1 cellular context compared by ENCODE assay signal in the genomic region with DNA sequence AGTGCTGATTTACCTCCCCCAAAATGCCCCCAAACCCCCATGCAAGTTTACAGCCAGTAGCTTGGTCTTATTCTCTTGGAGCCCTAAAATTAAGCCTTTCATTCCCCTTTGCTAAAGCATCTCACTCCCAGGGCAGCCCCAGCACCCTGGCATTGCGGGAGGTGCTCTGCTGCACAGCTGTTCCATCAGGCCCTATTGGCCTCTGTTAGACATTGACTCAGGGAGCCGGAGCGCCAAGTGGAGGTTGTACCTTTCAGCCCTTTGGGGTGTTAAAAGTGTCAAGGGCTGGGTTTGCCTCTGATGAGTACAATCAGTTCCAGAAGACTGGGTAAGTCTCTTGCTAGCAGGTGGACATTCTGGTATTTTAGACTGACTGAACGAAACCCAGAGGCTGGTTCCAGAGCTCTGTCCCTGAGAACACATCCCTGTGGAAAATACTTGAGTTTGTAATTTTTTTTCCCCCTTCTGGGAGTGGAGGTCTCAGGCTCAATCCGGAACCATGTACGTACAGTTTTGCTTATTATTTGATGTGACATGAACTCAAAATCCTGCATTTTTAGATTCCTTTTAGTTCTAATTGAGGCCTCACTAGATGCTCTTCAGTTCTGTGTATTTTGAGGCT.
TF ChIP-seq lines count a peak whose summit lies in the region.

No MANE protein-coding gene starts in this region.

TF ChIP-seq in WTC11, 78 proteins besides CTCF, POLR2A, EP300 and RAD21 (continued from another document):
- TF ChIP-seq OVOL2 (CRISPR knock-in tag; IDR thresholded peaks at IDR 0.05; ENCODE audit: borderline replicate concordance) (no peak), ESRRA (CRISPR knock-in tag; IDR thresholded peaks at IDR 0.05; ENCODE audit: borderline replicate concordance) (no peak), ZNF423 (CRISPR knock-in tag; IDR thresholded peaks at IDR 0.05) (no peak), TEAD1 (CRISPR knock-in tag; IDR thresholded peaks at IDR 0.05) (no peak), FOXP1 (CRISPR knock-in tag; IDR thresholded peaks at IDR 0.05; ENCODE audit: borderline replicate concordance) (no peak)
- TF ChIP-seq, protein P1, sequence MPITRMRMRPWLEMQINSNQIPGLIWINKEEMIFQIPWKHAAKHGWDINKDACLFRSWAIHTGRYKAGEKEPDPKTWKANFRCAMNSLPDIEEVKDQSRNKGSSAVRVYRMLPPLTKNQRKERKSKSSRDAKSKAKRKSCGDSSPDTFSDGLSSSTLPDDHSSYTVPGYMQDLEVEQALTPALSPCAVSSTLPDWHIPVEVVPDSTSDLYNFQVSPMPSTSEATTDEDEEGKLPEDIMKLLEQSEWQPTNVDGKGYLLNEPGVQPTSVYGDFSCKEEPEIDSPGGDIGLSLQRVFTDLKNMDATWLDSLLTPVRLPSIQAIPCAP (CRISPR knock-in tag; IDR thresholded peaks at IDR 0.05): no peak
- TF ChIP-seq, protein P2, sequence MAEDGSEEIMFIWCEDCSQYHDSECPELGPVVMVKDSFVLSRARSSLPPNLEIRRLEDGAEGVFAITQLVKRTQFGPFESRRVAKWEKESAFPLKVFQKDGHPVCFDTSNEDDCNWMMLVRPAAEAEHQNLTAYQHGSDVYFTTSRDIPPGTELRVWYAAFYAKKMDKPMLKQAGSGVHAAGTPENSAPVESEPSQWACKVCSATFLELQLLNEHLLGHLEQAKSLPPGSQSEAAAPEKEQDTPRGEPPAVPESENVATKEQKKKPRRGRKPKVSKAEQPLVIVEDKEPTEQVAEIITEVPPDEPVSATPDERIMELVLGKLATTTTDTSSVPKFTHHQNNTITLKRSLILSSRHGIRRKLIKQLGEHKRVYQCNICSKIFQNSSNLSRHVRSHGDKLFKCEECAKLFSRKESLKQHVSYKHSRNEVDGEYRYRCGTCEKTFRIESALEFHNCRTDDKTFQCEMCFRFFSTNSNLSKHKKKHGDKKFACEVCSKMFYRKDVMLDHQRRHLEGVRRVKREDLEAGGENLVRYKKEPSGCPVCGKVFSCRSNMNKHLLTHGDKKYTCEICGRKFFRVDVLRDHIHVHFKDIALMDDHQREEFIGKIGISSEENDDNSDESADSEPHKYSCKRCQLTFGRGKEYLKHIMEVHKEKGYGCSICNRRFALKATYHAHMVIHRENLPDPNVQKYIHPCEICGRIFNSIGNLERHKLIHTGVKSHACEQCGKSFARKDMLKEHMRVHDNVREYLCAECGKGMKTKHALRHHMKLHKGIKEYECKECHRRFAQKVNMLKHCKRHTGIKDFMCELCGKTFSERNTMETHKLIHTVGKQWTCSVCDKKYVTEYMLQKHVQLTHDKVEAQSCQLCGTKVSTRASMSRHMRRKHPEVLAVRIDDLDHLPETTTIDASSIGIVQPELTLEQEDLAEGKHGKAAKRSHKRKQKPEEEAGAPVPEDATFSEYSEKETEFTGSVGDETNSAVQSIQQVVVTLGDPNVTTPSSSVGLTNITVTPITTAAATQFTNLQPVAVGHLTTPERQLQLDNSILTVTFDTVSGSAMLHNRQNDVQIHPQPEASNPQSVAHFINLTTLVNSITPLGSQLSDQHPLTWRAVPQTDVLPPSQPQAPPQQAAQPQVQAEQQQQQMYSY (CRISPR knock-in tag; IDR thresholded peaks at IDR 0.05): no peak
